ENCODE assay signal across 8 cellular contexts in the genomic region with DNA sequence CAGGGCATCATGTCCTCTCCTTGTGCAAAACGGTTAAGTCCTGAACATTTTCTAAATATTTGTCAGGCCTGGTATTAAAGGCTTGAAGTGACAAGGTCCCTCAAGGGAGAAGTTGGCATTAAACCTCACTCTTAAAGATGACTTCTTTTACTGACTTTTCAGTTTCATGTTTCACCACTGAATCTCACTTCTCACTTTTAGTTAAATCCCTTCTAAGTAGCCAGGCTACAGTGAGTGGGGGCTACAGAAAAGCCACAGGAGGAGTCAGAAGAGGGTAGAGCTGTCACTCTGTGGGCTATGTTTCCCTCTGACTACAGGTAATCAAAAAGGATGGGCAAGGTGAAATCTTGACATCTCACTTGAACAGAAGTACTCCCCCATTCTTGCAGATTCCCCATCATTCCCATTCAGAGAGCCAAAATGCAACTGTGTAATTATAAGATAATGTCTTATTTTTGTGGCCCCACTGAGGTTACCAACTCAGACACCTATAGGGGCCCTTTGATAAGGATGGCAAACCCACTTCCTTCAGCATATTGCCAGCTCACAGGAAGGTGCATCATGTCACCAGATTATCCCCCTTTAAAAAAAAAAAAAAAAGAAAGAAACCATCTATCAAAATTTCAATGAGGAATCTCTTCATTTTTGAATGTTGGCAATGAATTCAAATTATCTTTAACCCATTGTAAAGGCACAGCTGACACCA.
DNase-seq lines count a peak whose midpoint lies in the region; ATAC-seq and TF ChIP-seq lines count a peak whose summit lies in the region.

No MANE protein-coding gene starts in this region.

- ATAC-seq in GM19395 (IDR thresholded peaks at IDR 0.05; ENCODE audit: unreplicated experiment) (peak; percentile 97), HG03066 (IDR thresholded peaks at IDR 0.05; ENCODE audit: low read depth, unreplicated experiment) (peak; percentile 96)
- ATAC-seq in activated CD8-positive, alpha-beta T cell treated with anti-CD3 and anti-CD28 coated beads, Interleukin-2, amount 10 ng/mL, durations not matched to agents 7 days and 5 days, result no peak

- H3K9me3 ChIP-seq in uterus, result no peaks in the 10 kb centered on the region

- H3K27ac Mint-ChIP-seq in activated CD8-positive, alpha-beta T cell treated with anti-CD3 and anti-CD28 coated beads, Interleukin-2, amount 10 ng/mL, durations not matched to agents 7 days and 5 days, result peak overlapping the region; percentile 68

- H3K27me3 ChIP-seq in uterus, result no peaks in the 10 kb centered on the region

- H3K4me3 Mint-ChIP-seq in activated CD8-positive, alpha-beta T cell treated with anti-CD3 and anti-CD28 coated beads, Interleukin-2, amount 10 ng/mL, durations not matched to agents 7 days and 5 days, result no peak overlapping the region

- H3K36me3 Mint-ChIP-seq in activated CD8-positive, alpha-beta T cell treated with anti-CD3 and anti-CD28 coated beads, Interleukin-2, amount 10 ng/mL, durations not matched to agents 7 days and 5 days (ENCODE audit: low read depth), result no peaks in the 10 kb centered on the region

- H3K27me3 Mint-ChIP-seq in activated CD8-positive, alpha-beta T cell treated with anti-CD3 and anti-CD28 coated beads, Interleukin-2, amount 10 ng/mL, durations not matched to agents 7 days and 5 days (ENCODE audit: low read depth), result no peaks in the 10 kb centered on the region

- TF ChIP-seq CTCF in GM12864 (IDR thresholded peaks at IDR 0.05; ENCODE audit: low read depth, low read length, missing control alignments), result no peak
- TF ChIP-seq CTCF in uterus (IDR thresholded peaks at IDR 0.05), result no peak

- POLR2A ChIA-PET in activated CD8-positive, alpha-beta T cell treated with anti-CD3 and anti-CD28 coated beads, Interleukin-2, amount 10 ng/mL, durations not matched to agents 7 days and 5 days (lab: Charles Lee), result no interaction called here

- CTCF ChIA-PET in activated CD8-positive, alpha-beta T cell treated with anti-CD3 and anti-CD28 coated beads, Interleukin-2, amount 10 ng/mL, durations not matched to agents 7 days and 5 days (lab: Charles Lee), result interaction anchor here (0.9 to 1.4 kb wide), 3 partner anchors 10 to 18 kb away, joined by 3 to 5 read pairs (median 5); no protein-coding TSS in a partner anchor

- no peak overlapping the region for H3K4me3 ChIP-seq in GM12864 (ENCODE audit: low read depth, low read length)
- no peak overlapping the region for H3K4me3 ChIP-seq in uterus

- intact Hi-C loops in uterus (cut with DNase I; ENCODE audit: low total_unique reads), result no loop called here

- no peaks in the 10 kb centered on the region for H3K4me1 ChIP-seq in uterus

- H3K4me1 Mint-ChIP-seq in activated CD8-positive, alpha-beta T cell treated with anti-CD3 and anti-CD28 coated beads, Interleukin-2, amount 10 ng/mL, durations not matched to agents 7 days and 5 days (ENCODE audit: low read depth), result peaks cover 21% of the 10 kb centered on the region

- H3K36me3 ChIP-seq in uterus, result no peaks in the 10 kb centered on the region

- TF ChIP-seq POLR2A in uterus (IDR thresholded peaks at IDR 0.05), result no peak

- H3K27ac ChIP-seq in substantia nigra (ENCODE audit: low read depth, low read length, poor library complexity, severe bottlenecking) (no peak overlapping the region), uterus (no peak overlapping the region)

- no peaks in the 10 kb centered on the region for H3K9me3 Mint-ChIP-seq in activated CD8-positive, alpha-beta T cell treated with anti-CD3 and anti-CD28 coated beads, Interleukin-2, amount 10 ng/mL, durations not matched to agents 7 days and 5 days (ENCODE audit: insufficient read depth)

- DNase-seq in GM12864 (ENCODE audit: low read depth), result peak; percentile 37
- DNase-seq in activated CD8-positive, alpha-beta T cell treated with anti-CD3 and anti-CD28 coated beads, Interleukin-2, amount 10 ng/mL, durations not matched to agents 7 days and 5 days, result peak; percentile 28
- DNase-seq in NCI-H187 (lab: John Stamatoyannopoulos, UW), result no peak
- DNase-seq in substantia nigra (lab: John Stamatoyannopoulos, UW), result no peak
- no peak for DNase-seq in uterus
- no peak for DNase-seq in NCI-H510A treated with DMSO at 0.1 percent for 48 hours (lab: John Stamatoyannopoulos, UW)

Comparison
In these comparisons a context has a peak if more than half of its experiments do, and no peak if none do; other contexts are left out.
1. DNase-seq: peak in GM12864 (single experiment) and activated CD8-positive, alpha-beta T cell treated with anti-CD3 and anti-CD28 coated beads, Interleukin-2, amount 10 ng/mL, durations not matched to agents 7 days and 5 days (single experiment); none in NCI-H187 (0 of 2), substantia nigra (0 of 49), uterus (0 of 2) and NCI-H510A treated with DMSO at 0.1 percent for 48 hours (single experiment).